ENCODE assay signal across 23 cellular contexts in genomic region chr5:155679530-155679929, GRCh38.
"Had no signal": no experiment of that assay in that cellular context is flagged by ENCODE, and none has a peak within 500 bp of the region (broad histone marks: within the 10 kb centered on the region; RNA-seq: fewer than 3 reads in every experiment).

No MANE protein-coding gene starts in this region.

- H3K4me3 Mint-ChIP-seq: mesothelial cell of epicardium, naive B cell had no signal

- H3K36me3 ChIP-seq: esophagus muscularis mucosa, gastroesophageal sphincter, heart left ventricle, left lung, lower lobe of right lung had no signal

- H3K4me3 ChIP-seq: coronary artery, dorsolateral prefrontal cortex, esophagus muscularis mucosa, gastroesophageal sphincter, heart left ventricle, hepatocyte, left lung, lower lobe of right lung had no signal

- H3K4me1 ChIP-seq: esophagus muscularis mucosa, foreskin keratinocyte, gastroesophageal sphincter, heart left ventricle, left lung, lower lobe of right lung had no signal

- H3K4me2 ChIP-seq: hepatocyte had no signal

- H3K4me1 Mint-ChIP-seq: mesothelial cell of epicardium, naive B cell had no signal

- H2AFZ ChIP-seq: hepatocyte had no signal

- FAIRE-seq: colon, endothelial cell of umbilical vein, frontal cortex, islet of Langerhans, keratinocyte had no signal

- ATAC-seq: foreskin keratinocyte, gastroesophageal sphincter, heart left ventricle, left cardiac atrium, left lung, left ventricle myocardium superior, lower lobe of right lung had no signal

- H3K27ac ChIP-seq: coronary artery, dorsolateral prefrontal cortex, esophagus muscularis mucosa, foreskin keratinocyte, gastroesophageal sphincter, heart left ventricle, hepatocyte, left lung, lower lobe of right lung had no signal

- H3K27ac Mint-ChIP-seq: mesothelial cell of epicardium, naive B cell had no signal

- H3K9me3 ChIP-seq: lower lobe of right lung had no signal

- DNase-seq: dermis blood vessel endothelial cell; dorsolateral prefrontal cortex; effector CD4-positive, alpha-beta T cell; effector memory CD4-positive, alpha-beta T cell; foreskin keratinocyte; heart left ventricle; hypothalamus; left cardiac atrium; left lung; left ventricle myocardium superior; lower lobe of right lung; mesenchymal stem cell; naive B cell had no signal

- H3K79me2 ChIP-seq: hepatocyte had no signal

- H3K27me3 ChIP-seq: dorsolateral prefrontal cortex, foreskin keratinocyte, gastroesophageal sphincter, heart left ventricle, hepatocyte, left lung had no signal
